10 cellular contexts compared by ENCODE assay signal in genomic region chr17:57898487-57899311, GRCh38. TPM values are rescaled to one million over a fixed set of nuclear protein-coding genes. Genes with fewer than 3 reads are reported as not detected.
A peak's percentile ranks its signal among the peaks of the same experiment; 100 is the strongest.
DNase-seq lines count a peak whose midpoint lies in the region; ATAC-seq, FAIRE-seq and TF ChIP-seq lines count a peak whose summit lies in the region.
"Had no signal": no experiment of that assay in that cellular context is flagged by ENCODE, and none has a peak within 500 bp of the region (broad histone marks: within the 10 kb centered on the region; RNA-seq: fewer than 3 reads in every experiment).

No MANE protein-coding gene starts in this region.

- FAIRE-seq in urothelium cell line (lab: Jason Lieb, UNC): peak; percentile 74

- no peaks in the 10 kb centered on the region for H3K36me3 ChIP-seq in mucosa of descending colon (ENCODE audit: low read depth)

- H3K4me1 ChIP-seq in mucosa of descending colon (ENCODE audit: low read depth): peaks cover 66% of the 10 kb centered on the region

- CTCF ChIA-PET in activated naive CD4-positive, alpha-beta T cell treated with anti-CD3 and anti-CD28 coated beads for 36 hours (lab: Charles Lee): interaction anchor here (0.9 to 1.2 kb wide), 3 partner anchors 42 to 116 kb away, joined by 3 read pairs; no protein-coding TSS in a partner anchor

- DNase-seq in DMS53 (lab: John Stamatoyannopoulos, UW) (peak; percentile 52), DMS53 treated with DMSO at 0.1 percent for 48 hours (lab: John Stamatoyannopoulos, UW; ENCODE audit: unreplicated experiment) (no peak), epidermal melanocyte (ENCODE audit: insufficient read length, low spot score) (peak; percentile 84), mucosa of descending colon (peak in 2 of 3 donors; percentile 66 to 75), urothelium cell line (ENCODE audit: low spot score) (peak; percentile 92), NCI-H146 (lab: John Stamatoyannopoulos, UW) (no peak)
- no peak for DNase-seq in activated naive CD4-positive, alpha-beta T cell treated with anti-CD3 and anti-CD28 coated beads for 36 hours
- DNase-seq: T-helper 9 cell had no signal

- no peaks in the 10 kb centered on the region for H3K9me3 ChIP-seq in mucosa of descending colon

- no peaks in the 10 kb centered on the region for H3K9me3 Mint-ChIP-seq in activated naive CD4-positive, alpha-beta T cell treated with anti-CD3 and anti-CD28 coated beads for 36 hours
- H3K9me3 Mint-ChIP-seq: stimulated activated memory B cell treated with anti-CD40 and anti-IgM and Interleukin-4, amounts not matched to agents 10 μg/mL and 1 μg/mL and 100 μg/mL, for 72 hours had no signal

- H3K36me3 Mint-ChIP-seq in activated naive CD4-positive, alpha-beta T cell treated with anti-CD3 and anti-CD28 coated beads for 36 hours (ENCODE audit: low read depth): no peaks in the 10 kb centered on the region
- H3K36me3 Mint-ChIP-seq: stimulated activated memory B cell treated with anti-CD40 and anti-IgM and Interleukin-4, amounts not matched to agents 10 μg/mL and 1 μg/mL and 100 μg/mL, for 72 hours had no signal

- H3K4me3 ChIP-seq in mucosa of descending colon: no peak overlapping the region

- no peak for TF ChIP-seq CTCF in mucosa of descending colon (IDR thresholded peaks at IDR 0.05)

- ATAC-seq in mucosa of descending colon: peak; percentile 16
- no peak for ATAC-seq in GM19023 (IDR thresholded peaks at IDR 0.05; ENCODE audit: unreplicated experiment)
- ATAC-seq: stimulated activated memory B cell treated with anti-CD40 and anti-IgM and Interleukin-4, amounts not matched to agents 10 μg/mL and 1 μg/mL and 100 μg/mL, for 72 hours had no signal

- no peak overlapping the region for H3K4me3 Mint-ChIP-seq in activated naive CD4-positive, alpha-beta T cell treated with anti-CD3 and anti-CD28 coated beads for 36 hours
- H3K4me3 Mint-ChIP-seq: stimulated activated memory B cell treated with anti-CD40 and anti-IgM and Interleukin-4, amounts not matched to agents 10 μg/mL and 1 μg/mL and 100 μg/mL, for 72 hours had no signal

- no peak overlapping the region for H3K27ac Mint-ChIP-seq in activated naive CD4-positive, alpha-beta T cell treated with anti-CD3 and anti-CD28 coated beads for 36 hours
- H3K27ac Mint-ChIP-seq: stimulated activated memory B cell treated with anti-CD40 and anti-IgM and Interleukin-4, amounts not matched to agents 10 μg/mL and 1 μg/mL and 100 μg/mL, for 72 hours had no signal

- intact Hi-C loops in mucosa of descending colon (cut with DNase I, micrococcal nuclease): loop anchor here in 1 of 2 donors (10.0 kb wide), 1 partner anchor 46 kb away; no protein-coding TSS in a partner anchor
- intact Hi-C loops in activated naive CD4-positive, alpha-beta T cell treated with anti-CD3 and anti-CD28 coated beads for 36 hours (cut with micrococcal nuclease): no loop called here

- H3K27me3 Mint-ChIP-seq in activated naive CD4-positive, alpha-beta T cell treated with anti-CD3 and anti-CD28 coated beads for 36 hours (ENCODE audit: low read depth): no peaks in the 10 kb centered on the region

- peaks cover 4% of the 10 kb centered on the region for H3K4me1 Mint-ChIP-seq in activated naive CD4-positive, alpha-beta T cell treated with anti-CD3 and anti-CD28 coated beads for 36 hours (ENCODE audit: low read depth)

RNA-seq across cellular contexts. Expression of gene MRPS23, which starts 48.9 kb away (rescaled TPM):
- 10 to 100 TPM; 15.1 to 27.2 (median 24.0) TPM for total RNA-seq in mucosa of descending colon
- total RNA-seq in activated naive CD4-positive, alpha-beta T cell treated with anti-CD3 and anti-CD28 coated beads for 36 hours: 10 to 100 TPM; 57.5 to 59.1 TPM

RNA-seq across cellular contexts. Expression of gene CUEDC1, which starts 56.5 kb away (rescaled TPM):
- 10 to 100 TPM; 23.5 to 46.8 (median 23.6) TPM for total RNA-seq in mucosa of descending colon
- under 1 TPM; 0.47 to 0.69 TPM for total RNA-seq in activated naive CD4-positive, alpha-beta T cell treated with anti-CD3 and anti-CD28 coated beads for 36 hours

Comparison
In these comparisons a context has a peak if more than half of its experiments do, and no peak if none do; other contexts are left out.
1. DNase-seq: peak in DMS53 (single experiment), epidermal melanocyte (single experiment), mucosa of descending colon (2 of 3) and urothelium cell line (single experiment); none in DMS53 treated with DMSO at 0.1 percent for 48 hours (single experiment), NCI-H146 (single experiment) and activated naive CD4-positive, alpha-beta T cell treated with anti-CD3 and anti-CD28 coated beads for 36 hours (single experiment).
2. RNA of gene CUEDC1, which starts 56.5 kb away (total RNA-seq): 23.5 to 46.8 TPM in mucosa of descending colon; 0.47 to 0.69 TPM in activated naive CD4-positive, alpha-beta T cell treated with anti-CD3 and anti-CD28 coated beads for 36 hours; every median in the first group is over 10 times any median in the second.